In the genomic region with DNA sequence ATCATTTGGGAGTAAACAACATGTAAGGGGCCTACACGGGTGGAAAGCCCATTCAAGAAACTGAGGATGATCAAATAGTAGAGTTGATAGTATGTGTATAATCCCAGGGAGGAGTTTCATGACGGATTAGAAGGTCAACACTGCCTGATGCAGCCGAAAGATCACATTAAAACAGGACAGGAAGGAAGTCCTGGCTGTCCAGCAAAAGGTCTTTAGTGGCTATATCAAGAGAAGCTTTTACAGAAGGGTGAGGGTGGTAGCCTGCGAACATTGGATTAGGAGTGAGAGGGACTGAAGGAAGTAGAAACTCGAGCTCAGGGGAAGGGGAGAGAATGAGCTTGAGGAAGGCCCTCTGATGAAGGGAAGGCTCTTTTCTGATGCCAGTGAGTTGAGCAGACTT, we compare ENCODE assay signal across 18 cellular contexts. TPM values are rescaled to one million over a fixed set of nuclear protein-coding genes. Genes with fewer than 3 reads are reported as not detected.
"Had no signal": no experiment of that assay in that cellular context is flagged by ENCODE, and none has a peak within 500 bp of the region (broad histone marks: within the 10 kb centered on the region; RNA-seq: fewer than 3 reads in every experiment).

No MANE protein-coding gene starts in this region.

- H3K27me3 Mint-ChIP-seq: activated naive CD4-positive, alpha-beta T cell treated with anti-CD3 and anti-CD28 coated beads, Interleukin-2, amount 10 ng/mL, durations not matched to agents 7 days and 5 days; central memory CD8-positive, alpha-beta T cell; T-helper 17 cell had no signal

- H3K4me1 ChIP-seq: foreskin keratinocyte, pancreas had no signal

- H3K27ac Mint-ChIP-seq: activated naive CD4-positive, alpha-beta T cell treated with anti-CD3 and anti-CD28 coated beads, Interleukin-2, amount 10 ng/mL, durations not matched to agents 7 days and 5 days; activated T-helper 2 cell treated with anti-CD3 and anti-CD28 coated beads, Interferon-gamma antibody, Interleukin-2, Interleukin-4, amounts not matched to agents 10 μg/mL and 5 μg/mL and 100 μg/mL, durations not matched to agents 14 hours and 24 hours and 36 hours; T-helper 17 cell had no signal

- H3K27ac ChIP-seq: body of pancreas, foreskin keratinocyte, heart left ventricle, left lung, pancreas, thyroid gland had no signal

- H3K9me3 ChIP-seq: body of pancreas, heart left ventricle, left lung, pancreas, thyroid gland had no signal

- H3K27me3 ChIP-seq: body of pancreas, foreskin keratinocyte, heart left ventricle, left lung, pancreas, thyroid gland had no signal

- H3K4me3 Mint-ChIP-seq: activated naive CD4-positive, alpha-beta T cell treated with anti-CD3 and anti-CD28 coated beads, Interleukin-2, amount 10 ng/mL, durations not matched to agents 7 days and 5 days; central memory CD8-positive, alpha-beta T cell; T-helper 17 cell had no signal

- ATAC-seq: body of pancreas, foreskin keratinocyte, heart left ventricle, left lung, pancreas, T-helper 17 cell had no signal

- DNase-seq: activated CD4-positive, CD25-positive, alpha-beta regulatory T cell treated with anti-CD3 and anti-CD28 coated beads, Interleukin-2, amount 50 U/mL, for 72 hours; activated naive CD4-positive, alpha-beta T cell treated with anti-CD3 and anti-CD28 coated beads, Interleukin-2, amount 10 ng/mL, durations not matched to agents 7 days and 5 days; amniotic stem cell; body of pancreas; cortex of kidney; heart left ventricle; islet precursor cell; left lung; mesenchymal stem cell; pancreas; stimulated activated CD4-positive, alpha-beta T cell treated with anti-CD3 and anti-CD28 coated beads, Interleukin-15, amount 100 ng/mL, for 24 hours; stimulated activated CD4-positive, alpha-beta T cell treated with anti-CD3 and anti-CD28 coated beads, Interleukin-4, amount 100 ng/mL, for 4 hours; T-helper 17 cell; thyroid gland had no signal

- H3K9me3 Mint-ChIP-seq: activated naive CD4-positive, alpha-beta T cell treated with anti-CD3 and anti-CD28 coated beads, Interleukin-2, amount 10 ng/mL, durations not matched to agents 7 days and 5 days; activated T-helper 2 cell treated with anti-CD3 and anti-CD28 coated beads, Interferon-gamma antibody, Interleukin-2, Interleukin-4, amounts not matched to agents 10 μg/mL and 5 μg/mL and 100 μg/mL, durations not matched to agents 14 hours and 24 hours and 36 hours; central memory CD8-positive, alpha-beta T cell had no signal

- H3K4me3 ChIP-seq: body of pancreas, heart left ventricle, left lung, pancreas, thyroid gland had no signal

- H3K36me3 ChIP-seq: heart left ventricle, left lung, pancreas, thyroid gland had no signal

RNA-seq across cellular contexts. Expression of gene DOCK8, which starts 36.0 kb away (rescaled TPM):
- polyA plus RNA-seq: neural cell had no signal
